Comparison of ENCODE assay signal across 8 cellular contexts in the genomic region with DNA sequence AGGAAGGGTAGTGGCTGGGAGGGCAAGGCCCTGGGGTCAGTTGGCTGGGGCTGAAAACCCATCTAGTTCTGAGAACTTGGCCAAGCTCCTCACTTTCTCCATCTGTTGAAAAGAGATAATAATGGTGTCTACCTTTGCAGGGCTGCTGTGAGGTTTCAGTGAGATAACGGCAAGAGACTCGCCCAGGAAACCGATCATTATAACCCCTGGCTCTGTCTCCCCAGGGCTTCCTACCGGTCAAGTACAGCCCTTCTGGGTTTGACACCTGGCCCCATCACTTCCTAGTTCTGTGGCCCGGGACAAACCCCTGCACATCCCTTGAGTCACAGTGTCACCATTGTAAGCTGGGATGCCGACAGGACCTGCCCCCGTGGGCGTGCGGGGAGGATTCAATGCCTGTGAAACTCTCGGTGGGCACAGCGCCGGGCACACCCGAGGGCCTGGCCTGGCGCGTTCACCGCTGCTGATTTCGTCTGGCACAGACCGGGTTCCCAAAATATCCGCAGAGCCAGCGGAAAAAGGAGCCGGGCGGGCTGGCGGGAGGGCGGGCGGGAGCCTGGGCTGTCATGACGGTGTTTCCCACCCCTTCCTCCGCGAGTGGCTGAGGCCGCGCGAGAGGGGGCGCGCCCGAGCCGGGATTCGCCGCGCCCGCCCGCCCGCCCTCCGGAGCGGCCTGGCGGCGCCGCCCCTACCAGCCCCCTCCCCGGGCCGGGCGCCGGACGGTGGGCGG. TPM values are rescaled to one million over a fixed set of nuclear protein-coding genes. Genes with fewer than 3 reads are reported as not detected.
DNase-seq lines count a peak whose midpoint lies in the region; ATAC-seq lines count a peak whose summit lies in the region.

No MANE protein-coding gene starts in this region.

- H3K9me3 Mint-ChIP-seq in CD4-positive, alpha-beta memory T cell: no peaks in the 10 kb centered on the region
- no peaks in the 10 kb centered on the region for H3K9me3 Mint-ChIP-seq in IgD-negative memory B cell
- H3K9me3 Mint-ChIP-seq in activated naive CD4-positive, alpha-beta T cell treated with anti-CD3 and anti-CD28 coated beads, Interleukin-2, amount 10 ng/mL, durations not matched to agents 7 days and 5 days: no peaks in the 10 kb centered on the region

- H3K36me3 Mint-ChIP-seq in CD4-positive, alpha-beta memory T cell: peaks cover 7 to 37% of the 10 kb centered on the region in 2 donors
- H3K36me3 Mint-ChIP-seq in IgD-negative memory B cell: no peaks in the 10 kb centered on the region
- H3K36me3 Mint-ChIP-seq in activated naive CD4-positive, alpha-beta T cell treated with anti-CD3 and anti-CD28 coated beads, Interleukin-2, amount 10 ng/mL, durations not matched to agents 7 days and 5 days: peaks cover 24% of the 10 kb centered on the region

- peaks cover 3% of the 10 kb centered on the region for H3K36me3 ChIP-seq in CD4-positive, alpha-beta memory T cell (ENCODE audit: insufficient read depth, low read length)
- peaks cover 49% of the 10 kb centered on the region for H3K36me3 ChIP-seq in SJSA1

- intact Hi-C loops in CD4-positive, alpha-beta memory T cell (cut with micrococcal nuclease): loop anchor here (1.0 to 2.0 kb wide), 4 partner anchors 23 to 194 kb away; partner anchors contain the start of genes RILPL2 and SNRNP35

- H3K27ac Mint-ChIP-seq in CD4-positive, alpha-beta memory T cell: peak overlapping the region; percentile 85 to 96 (median 92)
- H3K27ac Mint-ChIP-seq in IgD-negative memory B cell: peak overlapping the region; percentile 86 to 96 (median 89)
- peak overlapping the region; percentile 92 for H3K27ac Mint-ChIP-seq in activated naive CD4-positive, alpha-beta T cell treated with anti-CD3 and anti-CD28 coated beads, Interleukin-2, amount 10 ng/mL, durations not matched to agents 7 days and 5 days

- peak; percentile 34 for ATAC-seq in GM19463 (IDR thresholded peaks at IDR 0.05; ENCODE audit: unreplicated experiment)

- CTCF ChIA-PET in CD4-positive, alpha-beta memory T cell (lab: Charles Lee; ENCODE audit: partially characterized antibody): interaction anchor here (1.0 to 2.5 kb wide), 2 partner anchors 22 to 193 kb away, joined by 3 to 16 read pairs; no protein-coding TSS in a partner anchor
- CTCF ChIA-PET in activated naive CD4-positive, alpha-beta T cell treated with anti-CD3 and anti-CD28 coated beads, Interleukin-2, amount 10 ng/mL, durations not matched to agents 7 days and 5 days (lab: Charles Lee): interaction anchor here (1.0 to 2.0 kb wide), 2 partner anchors 118 to 191 kb away, joined by 3 to 6 read pairs; no protein-coding TSS in a partner anchor

- H3K27me3 ChIP-seq in CD4-positive, alpha-beta memory T cell (ENCODE audit: insufficient read depth, low read length): no peaks in the 10 kb centered on the region
- no peaks in the 10 kb centered on the region for H3K27me3 ChIP-seq in SJSA1 (replicated peaks)

- H3K9me3 ChIP-seq in CD4-positive, alpha-beta memory T cell (ENCODE audit: control insufficient read depth in 1 of 2, low read length in 2 of 2): no peaks in the 10 kb centered on the region
- H3K9me3 ChIP-seq in SJSA1 (replicated peaks): no peaks in the 10 kb centered on the region

- peak overlapping the region; percentile 71 to 84 for H3K4me3 ChIP-seq in CD4-positive, alpha-beta memory T cell (ENCODE audit: low read length in 2 of 2)
- H3K4me3 ChIP-seq in SJSA1: peak overlapping the region; percentile 53

- peaks cover 45% of the 10 kb centered on the region for H3K4me1 ChIP-seq in CD4-positive, alpha-beta memory T cell (ENCODE audit: insufficient read depth, low read length)
- H3K4me1 ChIP-seq in SJSA1 (replicated peaks): peaks cover 26% of the 10 kb centered on the region

- POLR2A ChIA-PET in CD4-positive, alpha-beta memory T cell (lab: Charles Lee; ENCODE audit: partially characterized antibody): interaction anchor here (0.7 to 5.9 kb wide), 7 partner anchors 10 to 155 kb away, joined by 3 to 113 read pairs (median 3); partner anchors contain the start of genes MPHOSPH9, MTRFR, SBNO1 and SNRNP35

- H3K4me3 Mint-ChIP-seq in CD4-positive, alpha-beta memory T cell: peak overlapping the region; percentile 86 to 92 (median 88)
- peak overlapping the region; percentile 88 to 96 (median 94) for H3K4me3 Mint-ChIP-seq in IgD-negative memory B cell
- H3K4me3 Mint-ChIP-seq in activated naive CD4-positive, alpha-beta T cell treated with anti-CD3 and anti-CD28 coated beads, Interleukin-2, amount 10 ng/mL, durations not matched to agents 7 days and 5 days: peak overlapping the region; percentile 84

- DNase-seq in CD4-positive, alpha-beta memory T cell: peak; percentile 76 to 85 (median 79)
- peak; percentile 50 to 69 for DNase-seq in SJSA1 (ENCODE audit: low read depth in 1 of 2, low spot score in 2 of 2)
- DNase-seq in activated naive CD4-positive, alpha-beta T cell treated with anti-CD3 and anti-CD28 coated beads, Interleukin-2, amount 10 ng/mL, durations not matched to agents 7 days and 5 days: peak; percentile 85
- peak; percentile 81 for DNase-seq in globus pallidus (ENCODE audit: low spot score)
- DNase-seq in nucleus accumbens (lab: John Stamatoyannopoulos, UW): peak in 54 of 56 donors; percentile 27 to 87 (median 70)

- peaks cover 18 to 57% (median 45%) of the 10 kb centered on the region in 4 donors for H3K4me1 Mint-ChIP-seq in CD4-positive, alpha-beta memory T cell
- H3K4me1 Mint-ChIP-seq in IgD-negative memory B cell: peaks cover 20 to 31% (median 21%) of the 10 kb centered on the region in 3 donors
- H3K4me1 Mint-ChIP-seq in activated naive CD4-positive, alpha-beta T cell treated with anti-CD3 and anti-CD28 coated beads, Interleukin-2, amount 10 ng/mL, durations not matched to agents 7 days and 5 days: peaks cover 57% of the 10 kb centered on the region

- peak overlapping the region; percentile 70 for H3K27ac ChIP-seq in CD4-positive, alpha-beta memory T cell (ENCODE audit: low read depth, low read length)
- H3K27ac ChIP-seq in SJSA1 (peak overlapping the region; percentile 67), temporal lobe (ENCODE audit: low read depth, low read length) (peak overlapping the region; percentile 93)

- no peaks in the 10 kb centered on the region for H3K27me3 Mint-ChIP-seq in CD4-positive, alpha-beta memory T cell
- H3K27me3 Mint-ChIP-seq in IgD-negative memory B cell: no peaks in the 10 kb centered on the region
- no peaks in the 10 kb centered on the region for H3K27me3 Mint-ChIP-seq in activated naive CD4-positive, alpha-beta T cell treated with anti-CD3 and anti-CD28 coated beads, Interleukin-2, amount 10 ng/mL, durations not matched to agents 7 days and 5 days

RNA-seq across cellular contexts. Expression of gene KMT5A, which starts 4.5 kb away (rescaled TPM):
- total RNA-seq in CD4-positive, alpha-beta memory T cell: 10 to 100 TPM; 31.5 to 35.9 TPM
- 1 to 10 TPM; 1.0 to 4.3 TPM for polyA plus RNA-seq in CD4-positive, alpha-beta memory T cell
- polyA plus RNA-seq in IgD-negative memory B cell: 3.0 TPM
- total RNA-seq in SJSA1 (2014; rRNA removed; shearing (Covaris generic)): 42.9 and 61.5 TPM in 2 replicates
- total RNA-seq in temporal lobe: 22.6 TPM

RNA-seq across cellular contexts. Expression of gene SBNO1, which starts 23.7 kb away (rescaled TPM):
- 10 to 100 TPM; 54.1 to 56.3 TPM for total RNA-seq in CD4-positive, alpha-beta memory T cell
- 10 to 100 TPM; 26.3 to 39.9 TPM for polyA plus RNA-seq in CD4-positive, alpha-beta memory T cell
- 25.3 TPM for polyA plus RNA-seq in IgD-negative memory B cell
- total RNA-seq in SJSA1 (2014; rRNA removed; shearing (Covaris generic)): 17.2 and 19.2 TPM in 2 replicates
- total RNA-seq in temporal lobe: 40.1 TPM

RNA-seq across cellular contexts. Expression of gene RILPL2, which starts 48.1 kb away (rescaled TPM):
- total RNA-seq in CD4-positive, alpha-beta memory T cell: 10 to 100 TPM; 11.6 to 11.9 TPM
- 10 to 100 TPM; 13.3 to 13.7 TPM for polyA plus RNA-seq in CD4-positive, alpha-beta memory T cell
- 14.3 TPM for polyA plus RNA-seq in IgD-negative memory B cell
- total RNA-seq in SJSA1 (2014; rRNA removed; shearing (Covaris generic)): 1.3 and 2.1 TPM in 2 replicates
- 0.74 TPM for total RNA-seq in temporal lobe

Comparison
In these comparisons a context has a peak if more than half of its experiments do, and no peak if none do; other contexts are left out.
1. Peak in every context shown above with its lines: DNase-seq, ATAC-seq, H3K4me3 ChIP-seq and H3K27ac ChIP-seq.